ENCODE assay signal across 20 cellular contexts in the genomic region with DNA sequence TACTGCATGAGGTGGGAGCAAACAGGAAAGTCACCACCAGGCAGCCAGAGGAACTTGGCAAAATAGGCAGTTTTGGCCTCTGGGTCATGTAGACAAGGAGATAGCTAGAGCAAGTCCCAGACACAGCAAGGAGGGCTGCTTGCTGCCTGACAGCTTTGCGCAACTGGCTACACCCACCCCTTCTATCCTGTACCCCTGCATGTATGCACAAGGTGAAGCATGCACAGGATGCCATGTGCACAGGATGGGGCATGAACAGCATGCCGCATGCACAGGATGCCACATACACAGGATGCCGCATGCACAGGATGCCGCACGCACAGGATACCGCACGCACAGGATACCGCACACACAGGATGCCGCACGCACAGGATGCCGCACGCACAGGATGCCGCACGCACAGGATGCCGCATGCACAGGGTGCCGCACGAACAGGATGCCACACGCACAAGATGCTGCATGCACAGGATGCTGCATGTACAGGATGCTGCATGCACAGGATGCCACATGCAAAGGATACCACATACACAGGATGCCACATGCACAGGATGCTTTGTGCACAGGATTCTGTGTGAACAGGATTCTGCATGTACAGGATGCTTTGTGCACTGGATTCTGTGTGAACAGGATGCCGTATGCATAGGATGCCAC.
DNase-seq lines count a peak whose midpoint lies in the region; ATAC-seq lines count a peak whose summit lies in the region.
"Had no signal": no experiment of that assay in that cellular context is flagged by ENCODE, and none has a peak within 500 bp of the region (broad histone marks: within the 10 kb centered on the region; RNA-seq: fewer than 3 reads in every experiment).

No MANE protein-coding gene starts in this region.

- CTCF ChIA-PET in activated naive CD4-positive, alpha-beta T cell treated with anti-CD3 and anti-CD28 coated beads, Interleukin-2, amount 10 ng/mL, durations not matched to agents 7 days and 5 days (lab: Charles Lee), result no interaction called here
- CTCF ChIA-PET in naive thymus-derived CD4-positive, alpha-beta T cell (lab: Charles Lee), result no interaction called here

- H3K36me3 ChIP-seq in naive thymus-derived CD4-positive, alpha-beta T cell (ENCODE audit: control insufficient read depth in 2 of 3, insufficient read depth in 3 of 3, low read length in 3 of 3), result no peaks in the 10 kb centered on the region
- H3K36me3 ChIP-seq in H7 (replicated peaks; ENCODE audit: control insufficient read depth, insufficient read depth, low read length), result no peaks in the 10 kb centered on the region
- H3K36me3 ChIP-seq: BLaER1 treated with 17β-estradiol and CSF1 and Interleukin-3, amounts not matched to agents 10 nM and 100 nM; esophagus squamous epithelium; prostate gland had no signal

- H3K4me1 Mint-ChIP-seq in activated naive CD4-positive, alpha-beta T cell treated with anti-CD3 and anti-CD28 coated beads, Interleukin-2, amount 10 ng/mL, durations not matched to agents 7 days and 5 days, result no peaks in the 10 kb centered on the region
- H3K4me1 Mint-ChIP-seq in naive thymus-derived CD4-positive, alpha-beta T cell, result peaks cover 0 to 6% (median 0%) of the 10 kb centered on the region in 7 donors

- no peaks in the 10 kb centered on the region for H3K27me3 ChIP-seq in naive thymus-derived CD4-positive, alpha-beta T cell (ENCODE audit: control insufficient read depth in 2 of 2, insufficient read depth in 2 of 2, low read length in 2 of 2)
- H3K27me3 ChIP-seq in H7 (ENCODE audit: control insufficient read depth, insufficient read depth, low read length), result no peaks in the 10 kb centered on the region
- H3K27me3 ChIP-seq: BLaER1 treated with 17β-estradiol and CSF1 and Interleukin-3, amounts not matched to agents 10 nM and 100 nM had no signal

- H3K4me3 Mint-ChIP-seq in activated naive CD4-positive, alpha-beta T cell treated with anti-CD3 and anti-CD28 coated beads, Interleukin-2, amount 10 ng/mL, durations not matched to agents 7 days and 5 days, result no peak overlapping the region
- H3K4me3 Mint-ChIP-seq in naive thymus-derived CD4-positive, alpha-beta T cell, result no peak overlapping the region
- H3K4me3 Mint-ChIP-seq: nephron had no signal

- no peaks in the 10 kb centered on the region for H3K36me3 Mint-ChIP-seq in activated naive CD4-positive, alpha-beta T cell treated with anti-CD3 and anti-CD28 coated beads, Interleukin-2, amount 10 ng/mL, durations not matched to agents 7 days and 5 days
- peaks cover 0 to 4% (median 0%) of the 10 kb centered on the region in 5 donors for H3K36me3 Mint-ChIP-seq in naive thymus-derived CD4-positive, alpha-beta T cell

- peak; percentile 26 to 28 for DNase-seq in activated CD4-positive, alpha-beta T cell treated with anti-CD3 and anti-CD28 coated beads, Interleukin-2, amount 50 U/mL, for 48 hours
- DNase-seq in activated CD4-positive, alpha-beta T cell treated with anti-CD3 and anti-CD28 coated beads for 48 hours, result no peak
- peak; percentile 51 for DNase-seq in Jurkat, Clone E6-1 (ENCODE audit: low read depth, low spot score)
- peak; percentile 36 for DNase-seq in activated naive CD4-positive, alpha-beta T cell treated with anti-CD3 and anti-CD28 coated beads, Interleukin-2, amount 10 ng/mL, durations not matched to agents 7 days and 5 days
- DNase-seq in naive thymus-derived CD4-positive, alpha-beta T cell, result peak in 4 of 9 donors; percentile 11 to 30 (median 15)
- DNase-seq in ureter (ENCODE audit: low spot score) (no peak), NCI-H2171 treated with DMSO at 0.1 percent for 48 hours (lab: John Stamatoyannopoulos, UW) (no peak), H7 (no peak)
- DNase-seq: DMS53, esophagus squamous epithelium, glutamatergic neuron, NCI-H1417, NCI-H2171, NCI-H82 had no signal

- H3K27ac Mint-ChIP-seq in activated naive CD4-positive, alpha-beta T cell treated with anti-CD3 and anti-CD28 coated beads, Interleukin-2, amount 10 ng/mL, durations not matched to agents 7 days and 5 days, result peak overlapping the region; percentile 52
- peak overlapping the region in 6 of 9 donors; percentile 21 to 86 (median 56) for H3K27ac Mint-ChIP-seq in naive thymus-derived CD4-positive, alpha-beta T cell
- H3K27ac Mint-ChIP-seq: nephron had no signal

- intact Hi-C loops in naive thymus-derived CD4-positive, alpha-beta T cell (cut with micrococcal nuclease), result no loop called here

- peak overlapping the region; percentile 51 for H3K27ac ChIP-seq in naive thymus-derived CD4-positive, alpha-beta T cell (ENCODE audit: low read depth, low read length)
- H3K27ac ChIP-seq: A549; BLaER1 treated with 17β-estradiol and CSF1 and Interleukin-3, amounts not matched to agents 10 nM and 100 nM; esophagus squamous epithelium; prostate gland; SK-N-MC had no signal

- peaks cover 10% of the 10 kb centered on the region for H3K9me3 Mint-ChIP-seq in activated naive CD4-positive, alpha-beta T cell treated with anti-CD3 and anti-CD28 coated beads, Interleukin-2, amount 10 ng/mL, durations not matched to agents 7 days and 5 days
- peaks cover 0 to 8% (median 2%) of the 10 kb centered on the region in 11 donors for H3K9me3 Mint-ChIP-seq in naive thymus-derived CD4-positive, alpha-beta T cell
- H3K9me3 Mint-ChIP-seq: nephron had no signal

- H3K9me3 ChIP-seq in naive thymus-derived CD4-positive, alpha-beta T cell (ENCODE audit: control insufficient read depth in 2 of 3, low read length in 3 of 3), result peaks cover 0 to 13% (median 3%) of the 10 kb centered on the region in 3 experiments
- H3K9me3 ChIP-seq: A549, esophagus squamous epithelium, prostate gland had no signal

- peaks cover 3% of the 10 kb centered on the region for H3K27me3 Mint-ChIP-seq in activated naive CD4-positive, alpha-beta T cell treated with anti-CD3 and anti-CD28 coated beads, Interleukin-2, amount 10 ng/mL, durations not matched to agents 7 days and 5 days
- peaks cover 0 to 9% (median 0%) of the 10 kb centered on the region in 5 donors for H3K27me3 Mint-ChIP-seq in naive thymus-derived CD4-positive, alpha-beta T cell

- peaks cover 0 to 5% of the 10 kb centered on the region in 2 donors for H3K4me1 ChIP-seq in naive thymus-derived CD4-positive, alpha-beta T cell (ENCODE audit: control insufficient read depth in 2 of 2, insufficient read depth in 2 of 2, low read length in 2 of 2)
- H3K4me1 ChIP-seq: A549, prostate gland had no signal

- ATAC-seq in naive thymus-derived CD4-positive, alpha-beta T cell, result peak; percentile 42
- ATAC-seq: A549, Panc1 had no signal

- POLR2A ChIA-PET in naive thymus-derived CD4-positive, alpha-beta T cell (lab: Charles Lee), result no interaction called here

- no peak overlapping the region for H3K4me3 ChIP-seq in Jurkat, Clone E6-1 (ENCODE audit: low read length)
- no peak overlapping the region for H3K4me3 ChIP-seq in naive thymus-derived CD4-positive, alpha-beta T cell (ENCODE audit: low read length)
- no peak overlapping the region for H3K4me3 ChIP-seq in H7 (ENCODE audit: insufficient read depth, low read depth, low read length)
- H3K4me3 ChIP-seq: A549; BLaER1 treated with 17β-estradiol and CSF1 and Interleukin-3, amounts not matched to agents 10 nM and 100 nM; esophagus squamous epithelium; prostate gland; SK-N-MC had no signal

Comparison
In these comparisons a context has a peak if more than half of its experiments do, and no peak if none do; other contexts are left out.
1. DNase-seq: peak in activated CD4-positive, alpha-beta T cell treated with anti-CD3 and anti-CD28 coated beads, Interleukin-2, amount 50 U/mL, for 48 hours (2 of 2), Jurkat, Clone E6-1 (single experiment) and activated naive CD4-positive, alpha-beta T cell treated with anti-CD3 and anti-CD28 coated beads, Interleukin-2, amount 10 ng/mL, durations not matched to agents 7 days and 5 days (single experiment); none in activated CD4-positive, alpha-beta T cell treated with anti-CD3 and anti-CD28 coated beads for 48 hours (single experiment), ureter (single experiment), NCI-H2171 treated with DMSO at 0.1 percent for 48 hours (single experiment) and H7 (single experiment).